In genomic region chr20:51753220-51753619, GRCh38 we compare ENCODE assay signal across 3 cellular contexts. TPM values are rescaled to one million over a fixed set of nuclear protein-coding genes. Genes with fewer than 3 reads are reported as not detected.
"Had no signal": no experiment of that assay in that cellular context is flagged by ENCODE, and none has a peak within 500 bp of the region (broad histone marks: within the 10 kb centered on the region; RNA-seq: fewer than 3 reads in every experiment).

No MANE protein-coding gene starts in this region.

RNA-seq across cellular contexts. Expression of gene ATP9A, which starts 15.0 kb away (rescaled TPM):
- polyA plus RNA-seq: naive thymus-derived CD8-positive, alpha-beta T cell had no signal

RNA-seq across cellular contexts. Expression of gene SALL4, which starts 49.1 kb away (rescaled TPM):
- total RNA-seq: activated B cell treated with CpG ODN at 0.5 μM for 24 hours; naive thymus-derived CD8-positive, alpha-beta T cell; right atrium auricular region had no signal
